In genomic region chr15:57680021-57680420, GRCh38 we compare ENCODE assay signal across 12 cellular contexts. TPM values are rescaled to one million over a fixed set of nuclear protein-coding genes. Genes with fewer than 3 reads are reported as not detected.
DNase-seq lines count a peak whose midpoint lies in the region; ATAC-seq, FAIRE-seq and TF ChIP-seq lines count a peak whose summit lies in the region.
"Had no signal": no experiment of that assay in that cellular context is flagged by ENCODE, and none has a peak within 500 bp of the region (broad histone marks: within the 10 kb centered on the region; RNA-seq: fewer than 3 reads in every experiment).

No MANE protein-coding gene starts in this region.

- peaks cover 5% of the 10 kb centered on the region for H3K9me3 Mint-ChIP-seq in mesothelial cell of epicardium
- H3K9me3 Mint-ChIP-seq in CD4-positive, alpha-beta memory T cell = no peaks in the 10 kb centered on the region

- no peaks in the 10 kb centered on the region for H3K36me3 ChIP-seq in BJ (ENCODE audit: control insufficient read depth, insufficient read depth, low read length)
- no peaks in the 10 kb centered on the region for H3K36me3 ChIP-seq in GM12878 (ENCODE audit: control insufficient read depth in 2 of 2, insufficient read depth in 2 of 2, low read length in 1 of 2)
- no peaks in the 10 kb centered on the region for H3K36me3 ChIP-seq in CD4-positive, alpha-beta memory T cell (ENCODE audit: insufficient read depth, low read length)

- peak overlapping the region; percentile 33 for H3K27ac Mint-ChIP-seq in mesothelial cell of epicardium
- peak overlapping the region in 1 of 7 donors; percentile 39 for H3K27ac Mint-ChIP-seq in CD4-positive, alpha-beta memory T cell

- SMC1A ChIA-PET in GM12878 (lab: Charles Lee; ENCODE audit: uncharacterized antibody, unreplicated experiment) = interaction anchor here (1.7 kb wide), 1 partner anchor 152 kb away, joined by 3 read pairs; no protein-coding TSS in a partner anchor

- no peak for TF ChIP-seq CTCF in BJ (IDR thresholded peaks at IDR 0.05; ENCODE audit: insufficient read depth, low read depth, low read length)
- TF ChIP-seq CTCF in GM12878 (IDR thresholded peaks at IDR 0.05 in 2 of 3, conservative IDR thresholded peaks at IDR 0.05 in 1 of 3; ENCODE audit: control insufficient read depth in 2 of 3, extremely low read depth in 1 of 3, insufficient read depth in 1 of 3, low read depth in 3 of 3, low read length in 3 of 3) = no peak
- TF ChIP-seq CTCF in mesothelial cell of epicardium (IDR thresholded peaks at IDR 0.05; ENCODE audit: unreplicated experiment) = no peak

- H3K9me3 ChIP-seq in GM12878 (replicated peaks; ENCODE audit: control insufficient read depth, insufficient read depth, low read length) = no peaks in the 10 kb centered on the region
- no peaks in the 10 kb centered on the region for H3K9me3 ChIP-seq in CD4-positive, alpha-beta memory T cell (ENCODE audit: control insufficient read depth in 1 of 2, low read length in 2 of 2)
- H3K9me3 ChIP-seq: Caco-2 had no signal

- no peak for TF ChIP-seq POLR2A in GM12878 (IDR thresholded peaks at IDR 0.05; ENCODE audit: low read depth, low read length)

- H3K9ac ChIP-seq in GM12878 (ENCODE audit: control insufficient read depth, insufficient read depth, low read length) = no peak overlapping the region

- 100% methylated on average over 1 of the region's 1 CpG for WGBS in GM12878 (ENCODE audit: insufficient coverage, insufficient replicate concordance, low lambda C conversion rate, missing lambda C conversion rate)

- peak overlapping the region; percentile 39 for H2AFZ ChIP-seq in GM12878 (ENCODE audit: control insufficient read depth, low read depth, low read length)

- intact Hi-C loops in GM12878 (cut with micrococcal nuclease; ENCODE audit: unreplicated experiment) = no loop called here
- intact Hi-C loops in CD4-positive, alpha-beta memory T cell (cut with micrococcal nuclease) = no loop called here

- no peak overlapping the region for H3K27ac ChIP-seq in GM12878 (ENCODE audit: control insufficient read depth, insufficient read depth)
- H3K27ac ChIP-seq in CD4-positive, alpha-beta memory T cell (ENCODE audit: low read depth, low read length) = no peak overlapping the region

- in situ Hi-C loops in GM12878 (cut with MboI) = no loop called here

- no peak for TF ChIP-seq EP300 in GM12878 (IDR thresholded peaks at IDR 0.05; ENCODE audit: borderline replicate concordance in 1 of 2, control insufficient read depth in 1 of 2, low read depth in 2 of 2, low read length in 2 of 2)

- no peak for TF ChIP-seq RAD21 in GM12878 (IDR thresholded peaks at IDR 0.05; ENCODE audit: insufficient read depth, low read depth, low read length)

- POLR2A ChIA-PET in BJ (lab: Charles Lee) (no interaction called here), GM12878 (lab: Charles Lee) (no interaction called here)
- POLR2A ChIA-PET in CD4-positive, alpha-beta memory T cell (lab: Charles Lee; ENCODE audit: partially characterized antibody) = interaction anchor here (1.2 kb wide), 1 partner anchor 27 kb away, joined by 3 read pairs; the partner anchor contains the start of gene POLR2M

- H3K27me3 Mint-ChIP-seq in mesothelial cell of epicardium (ENCODE audit: low read depth) = no peaks in the 10 kb centered on the region
- H3K27me3 Mint-ChIP-seq in CD4-positive, alpha-beta memory T cell = peaks cover 4% of the 10 kb centered on the region in 2 donors

- CTCF ChIA-PET in BJ (lab: Yijun Ruan, JAX) (interaction anchor here (0.8 to 1.1 kb wide), 2 partner anchors 12 to 53 kb away, joined by 3 to 4 read pairs; no protein-coding TSS in a partner anchor), GM12878 (lab: Yijun Ruan, JAX) (no interaction called here)
- CTCF ChIA-PET in CD4-positive, alpha-beta memory T cell (lab: Charles Lee; ENCODE audit: partially characterized antibody) = no interaction called here

- peaks cover 32% of the 10 kb centered on the region for H3K4me1 Mint-ChIP-seq in mesothelial cell of epicardium
- H3K4me1 Mint-ChIP-seq in CD4-positive, alpha-beta memory T cell = peaks cover 0 to 7% (median 3%) of the 10 kb centered on the region in 4 donors

- RAD21 ChIA-PET in GM12878 (lab: Charles Lee; ENCODE audit: unreplicated experiment) = no interaction called here

- H3K4me3 ChIP-seq in BJ (ENCODE audit: low read depth, low read length) (no peak overlapping the region), GM12878 (no peak overlapping the region)
- no peak overlapping the region for H3K4me3 ChIP-seq in CD4-positive, alpha-beta memory T cell (ENCODE audit: low read length in 2 of 2)

- peaks cover 2% of the 10 kb centered on the region for H3K36me3 Mint-ChIP-seq in mesothelial cell of epicardium
- H3K36me3 Mint-ChIP-seq in CD4-positive, alpha-beta memory T cell = no peaks in the 10 kb centered on the region

- DNase-seq in BJ (ENCODE audit: low read depth) = peak; percentile 39
- DNase-seq in LoVo (ENCODE audit: low spot score) = peak; percentile 32
- no peak for DNase-seq in GM12878 (ENCODE audit: low read depth, low spot score)
- DNase-seq in mesothelial cell of epicardium (ENCODE audit: low spot score in 2 of 2, unreplicated experiment in 2 of 2) = no peak
- DNase-seq in CD4-positive, alpha-beta memory T cell = no peak
- no peak for DNase-seq in activated effector memory CD4-positive, alpha-beta T cell treated with Interleukin-2 at 50 U/mL for 16 hours
- DNase-seq: Caco-2, NCI-H526, nucleus accumbens, trophoblast cell had no signal

- FAIRE-seq in GM12878 (lab: Jason Lieb, UNC) = no peak

- ATAC-seq in GM12878 = no peak
- ATAC-seq in HG02938 (IDR thresholded peaks at IDR 0.05; ENCODE audit: unreplicated experiment) = no peak
- ATAC-seq in GM18867 (IDR thresholded peaks at IDR 0.05; ENCODE audit: unreplicated experiment) = no peak

- H3K79me2 ChIP-seq in GM12878 (ENCODE audit: control insufficient read depth, insufficient read depth, low read length) = no peaks in the 10 kb centered on the region

- BruUV-seq in GM12878 (replicated peaks; lab: Mats Ljungman, UMichigan) = no TSS peak

- no peaks in the 10 kb centered on the region for H3K4me1 ChIP-seq in GM12878 (ENCODE audit: control insufficient read depth, insufficient read depth, low read length)
- peaks cover 4% of the 10 kb centered on the region for H3K4me1 ChIP-seq in CD4-positive, alpha-beta memory T cell (ENCODE audit: insufficient read depth, low read length)

- no peak overlapping the region for H3K4me3 Mint-ChIP-seq in mesothelial cell of epicardium
- no peak overlapping the region for H3K4me3 Mint-ChIP-seq in CD4-positive, alpha-beta memory T cell

- H4K20me1 ChIP-seq in GM12878 (ENCODE audit: control insufficient read depth, insufficient read depth) = no peaks in the 10 kb centered on the region

- H3K4me2 ChIP-seq in GM12878 (ENCODE audit: control insufficient read depth, insufficient read depth) = no peak overlapping the region

- H3K27me3 ChIP-seq in BJ (ENCODE audit: control insufficient read depth, insufficient read depth, low read length) (no peaks in the 10 kb centered on the region), GM12878 (replicated peaks in 1 of 2; ENCODE audit: control insufficient read depth in 2 of 2, insufficient read depth in 2 of 2, low read length in 1 of 2) (no peaks in the 10 kb centered on the region; a peak in 2 of 4 replicates)
- H3K27me3 ChIP-seq in CD4-positive, alpha-beta memory T cell (ENCODE audit: insufficient read depth, low read length) = no peaks in the 10 kb centered on the region

TF ChIP-seq in GM12878, 131 proteins besides CTCF, POLR2A, EP300 and RAD21 (continues in another document):
- TF ChIP-seq CBFB (IDR thresholded peaks at IDR 0.05; ENCODE audit: low read depth) = no peak
- TF ChIP-seq, protein P1, sequence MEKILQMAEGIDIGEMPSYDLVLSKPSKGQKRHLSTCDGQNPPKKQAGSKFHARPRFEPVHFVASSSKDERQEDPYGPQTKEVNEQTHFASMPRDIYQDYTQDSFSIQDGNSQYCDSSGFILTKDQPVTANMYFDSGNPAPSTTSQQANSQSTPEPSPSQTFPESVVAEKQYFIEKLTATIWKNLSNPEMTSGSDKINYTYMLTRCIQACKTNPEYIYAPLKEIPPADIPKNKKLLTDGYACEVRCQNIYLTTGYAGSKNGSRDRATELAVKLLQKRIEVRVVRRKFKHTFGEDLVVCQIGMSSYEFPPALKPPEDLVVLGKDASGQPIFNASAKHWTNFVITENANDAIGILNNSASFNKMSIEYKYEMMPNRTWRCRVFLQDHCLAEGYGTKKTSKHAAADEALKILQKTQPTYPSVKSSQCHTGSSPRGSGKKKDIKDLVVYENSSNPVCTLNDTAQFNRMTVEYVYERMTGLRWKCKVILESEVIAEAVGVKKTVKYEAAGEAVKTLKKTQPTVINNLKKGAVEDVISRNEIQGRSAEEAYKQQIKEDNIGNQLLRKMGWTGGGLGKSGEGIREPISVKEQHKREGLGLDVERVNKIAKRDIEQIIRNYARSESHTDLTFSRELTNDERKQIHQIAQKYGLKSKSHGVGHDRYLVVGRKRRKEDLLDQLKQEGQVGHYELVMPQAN (conservative IDR thresholded peaks at IDR 0.05) = no peak

RNA-seq across cellular contexts. Expression of gene POLR2M, which starts 26.5 kb away (rescaled TPM):
- polyA plus RNA-seq in BJ (2011; rRNA removed) (87.2 and 126 TPM in 2 replicates), GM12878 (2011; rRNA removed) (62.1 and 75.6 TPM in 2 replicates), GM12878 (2014; fragmentation: Illumina TruSeq; extraction: Trizol) (25.3 and 33.0 TPM in 2 replicates), GM12878 (2014; fragmentation: Nextera tagmentation; extraction: Ambion mirVana) (1 to 10 TPM; 5.8 to 8.3 TPM), GM12878 (2014; rRNA removed) (255 and 364 TPM in 2 replicates), GM12878 (2016; fragmentation: Nextera tagmentation; extraction: Ambion mirVana) (10 to 100 TPM; 18.4 to 21.3 TPM)
- 37.2 and 46.3 TPM in 2 replicates for polyA minus RNA-seq in BJ (2011; rRNA and poly(A)+ RNA removed)
- total RNA-seq in GM12878 (2013; cell fraction: nucleolus; rRNA removed) = 36.1 and 39.7 TPM in 2 replicates
- total RNA-seq in GM12878 (2014; rRNA removed) (170 and 179 TPM in 2 replicates), GM12878 (2014; rRNA removed; fragmentation: Illumina TruSeq; extraction: Trizol) (20.5 and 22.2 TPM in 2 replicates), GM12878 (2021) (42.1 and 47.8 TPM in 2 replicates), mesothelial cell of epicardium (108 to 110 TPM (median 109 TPM) in 3 replicates)
- 11.7 TPM for polyA plus RNA-seq in GM12878 (2011; ENCODE audit: low read depth)
- polyA plus RNA-seq in GM12878 (2011; cell fraction: cytosol; rRNA removed) = 48.3 and 158 TPM in 2 replicates
- polyA plus RNA-seq in GM12878 (2011; cell fraction: nucleus; rRNA removed) = 50.4 and 95.9 TPM in 2 replicates
- polyA plus RNA-seq in GM12878 (2012) = 42.5 and 66.3 TPM in 2 replicates
- polyA minus RNA-seq in GM12878 (2011; rRNA and poly(A)+ RNA removed) = 51.4 and 60.8 TPM in 2 replicates
- 35.9 and 44.4 TPM in 2 replicates for polyA minus RNA-seq in GM12878 (2011; cell fraction: cytosol; rRNA and poly(A)+ RNA removed)
- polyA minus RNA-seq in GM12878 (2011; cell fraction: nucleus; rRNA and poly(A)+ RNA removed) = 18.6 and 32.8 TPM in 2 replicates
- 10 to 100 TPM; 86.5 to 97.3 TPM for total RNA-seq in CD4-positive, alpha-beta memory T cell
- 10 to 100 TPM; 49.8 to 69.5 TPM for polyA plus RNA-seq in CD4-positive, alpha-beta memory T cell

Comparison
In these comparisons a context has a peak if more than half of its experiments do, and no peak if none do; other contexts are left out.
1. DNase-seq: peak in BJ (single experiment) and LoVo (single experiment); none in GM12878 (single experiment), mesothelial cell of epicardium (0 of 2), CD4-positive, alpha-beta memory T cell (0 of 5) and activated effector memory CD4-positive, alpha-beta T cell treated with Interleukin-2 at 50 U/mL for 16 hours (single experiment).